Comparison of ENCODE assay signal across 1 cellular context in genomic region chr9:116096046-116096445, GRCh38.
TF ChIP-seq lines count a peak whose summit lies in the region.

No MANE protein-coding gene starts in this region.

TF ChIP-seq in IMR-90, 13 proteins besides CTCF, POLR2A, EP300 and RAD21:
- TF ChIP-seq, protein P1, sequence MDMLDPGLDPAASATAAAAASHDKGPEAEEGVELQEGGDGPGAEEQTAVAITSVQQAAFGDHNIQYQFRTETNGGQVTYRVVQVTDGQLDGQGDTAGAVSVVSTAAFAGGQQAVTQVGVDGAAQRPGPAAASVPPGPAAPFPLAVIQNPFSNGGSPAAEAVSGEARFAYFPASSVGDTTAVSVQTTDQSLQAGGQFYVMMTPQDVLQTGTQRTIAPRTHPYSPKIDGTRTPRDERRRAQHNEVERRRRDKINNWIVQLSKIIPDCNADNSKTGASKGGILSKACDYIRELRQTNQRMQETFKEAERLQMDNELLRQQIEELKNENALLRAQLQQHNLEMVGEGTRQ (IDR thresholded peaks at IDR 0.05; ENCODE audit: low read depth, low read length): no peak
- no peak for TF ChIP-seq BHLHE40 (IDR thresholded peaks at IDR 0.05; ENCODE audit: low read depth, low read length)
